In the genomic region with DNA sequence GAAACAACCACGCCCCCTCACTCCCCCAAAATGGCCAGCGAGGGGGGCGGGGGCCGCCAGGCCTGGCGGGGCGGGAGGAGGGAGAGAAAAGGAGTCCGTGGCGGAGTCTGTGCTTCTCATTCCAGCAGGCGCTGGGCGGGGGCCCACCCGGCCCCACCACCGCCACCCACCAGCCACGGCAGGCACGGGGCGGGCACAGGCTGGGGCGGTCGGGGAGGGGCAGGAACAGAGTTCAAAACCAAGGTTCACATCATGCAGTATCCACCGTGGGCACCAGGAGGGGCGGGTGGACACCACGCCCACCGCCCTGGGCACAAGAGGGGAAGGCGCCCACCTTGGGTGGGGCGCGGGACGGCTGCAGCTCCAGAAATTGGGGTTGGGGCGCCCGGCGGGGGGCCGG, we compare ENCODE assay signal across 12 cellular contexts. TPM values are rescaled to one million over a fixed set of nuclear protein-coding genes. Genes with fewer than 3 reads are reported as not detected.
DNase-seq lines count a peak whose midpoint lies in the region; ATAC-seq, FAIRE-seq and TF ChIP-seq lines count a peak whose summit lies in the region.
"Had no signal": no experiment of that assay in that cellular context is flagged by ENCODE, and none has a peak within 500 bp of the region (broad histone marks: within the 10 kb centered on the region; RNA-seq: fewer than 3 reads in every experiment).

No MANE protein-coding gene starts in this region.

- no peak overlapping the region for H3K27ac Mint-ChIP-seq in activated T-cell treated with anti-CD3 and anti-CD28 coated beads, Interleukin-2, amount 50 U/mL, for 24 hours
- H3K27ac Mint-ChIP-seq in memory B cell (peak overlapping the region; percentile 35), T-helper 17 cell (no peak overlapping the region)

- H3K9me3 ChIP-seq in thymus (ENCODE audit: control insufficient read depth), result no peaks in the 10 kb centered on the region
- no peaks in the 10 kb centered on the region for H3K9me3 ChIP-seq in T-helper 17 cell (ENCODE audit: control insufficient read depth, low read length, poor library complexity, severe bottlenecking)
- H3K9me3 ChIP-seq in PC-3 (ENCODE audit: low read length), result no peaks in the 10 kb centered on the region

- no peak for FAIRE-seq in bronchial epithelial cell (lab: Jason Lieb, UNC)
- FAIRE-seq: GM19239 had no signal

- peaks cover 26% of the 10 kb centered on the region for H3K4me1 Mint-ChIP-seq in activated T-cell treated with anti-CD3 and anti-CD28 coated beads, Interleukin-2, amount 50 U/mL, for 24 hours (ENCODE audit: low read depth)
- H3K4me1 Mint-ChIP-seq in memory B cell (peaks cover 25% of the 10 kb centered on the region), T-helper 17 cell (peaks cover 27% of the 10 kb centered on the region)

- no TSS peak for BruUV-seq in PC-3 (replicated peaks; lab: Mats Ljungman, UMichigan)

- POLR2A ChIA-PET in PC-3 (lab: Charles Lee; ENCODE audit: unreplicated experiment), result no interaction called here

- H3K4me3 ChIP-seq in bronchial epithelial cell (ENCODE audit: low read depth, low read length), result no peak overlapping the region
- H3K4me3 ChIP-seq in thymus (ENCODE audit: low read length), result peak overlapping the region; percentile 15
- H3K4me3 ChIP-seq in PC-3 (ENCODE audit: low read length), result no peak overlapping the region

- peak; percentile 29 for DNase-seq in activated T-cell treated with anti-CD3 and anti-CD28 coated beads, Interleukin-2, amount 50 U/mL, for 1 hour
- no peak for DNase-seq in activated T-cell treated with anti-CD3 and anti-CD28 coated beads, Interleukin-2, amount 50 U/mL, for 24 hours
- DNase-seq in bronchial epithelial cell (ENCODE audit: low read depth) (no peak), memory B cell (ENCODE audit: low spot score in 2 of 2) (no peak), T-helper 17 cell (no peak), PC-3 (no peak), G401 (ENCODE audit: low spot score) (no peak)
- DNase-seq: activated naive CD4-positive, alpha-beta T cell treated with Interleukin-2 at 50 U/mL for 16 hours; effector memory CD4-positive, alpha-beta T cell; NCI-H1436 treated with DMSO at 0.1 percent for 48 hours had no signal

- no peak overlapping the region for H2AFZ ChIP-seq in PC-3 (ENCODE audit: low read length)

- in situ Hi-C loops in G401 (cut with HindIII; ENCODE audit: low sequenced_read_pairs), result loop anchor here (10.0 kb wide), 1 partner anchor 66 kb away; no protein-coding TSS in a partner anchor

- WGBS in thymus, result 4% methylated on average over 29 of the region's 29 CpGs

- ATAC-seq in memory B cell (ENCODE audit: low read depth) (peak; percentile 17), T-helper 17 cell (no peak), PC-3 (no peak)

- H3K9me2 ChIP-seq in PC-3 (replicated peaks; ENCODE audit: low read length), result no peaks in the 10 kb centered on the region

- intact Hi-C loops in PC-3 (cut with micrococcal nuclease), result no loop called here

- peaks cover 2% of the 10 kb centered on the region for H3K36me3 ChIP-seq in bronchial epithelial cell (ENCODE audit: control insufficient read depth, insufficient read depth, low read length)
- H3K36me3 ChIP-seq in thymus (ENCODE audit: control insufficient read depth, insufficient read depth), result peaks cover 4% of the 10 kb centered on the region
- no peaks in the 10 kb centered on the region for H3K36me3 ChIP-seq in PC-3 (ENCODE audit: low read depth, low read length)

- H3K27ac ChIP-seq in thymus (ENCODE audit: low read depth) (no peak overlapping the region), PC-3 (ENCODE audit: low read length) (no peak overlapping the region)

- H4K20me1 ChIP-seq in PC-3 (ENCODE audit: low read length), result no peaks in the 10 kb centered on the region

- peaks cover 8% of the 10 kb centered on the region for H3K27me3 ChIP-seq in bronchial epithelial cell (ENCODE audit: control insufficient read depth, insufficient read depth, low read length)
- peaks cover 33% of the 10 kb centered on the region for H3K27me3 ChIP-seq in thymus (ENCODE audit: control insufficient read depth, insufficient read depth)
- H3K27me3 ChIP-seq in PC-3 (ENCODE audit: low read length), result no peaks in the 10 kb centered on the region

- peaks cover 61% of the 10 kb centered on the region for H3K27me3 Mint-ChIP-seq in activated T-cell treated with anti-CD3 and anti-CD28 coated beads, Interleukin-2, amount 50 U/mL, for 24 hours
- H3K27me3 Mint-ChIP-seq in memory B cell, result peaks cover 27% of the 10 kb centered on the region
- peaks cover 53% of the 10 kb centered on the region for H3K27me3 Mint-ChIP-seq in T-helper 17 cell

- no peak overlapping the region for H3K4me2 ChIP-seq in PC-3 (ENCODE audit: low read length)

- no peak overlapping the region for H3K9ac ChIP-seq in PC-3 (ENCODE audit: low read length)

- H3K4me3 Mint-ChIP-seq in activated T-cell treated with anti-CD3 and anti-CD28 coated beads, Interleukin-2, amount 50 U/mL, for 24 hours, result no peak overlapping the region
- H3K4me3 Mint-ChIP-seq in memory B cell, result no peak overlapping the region
- no peak overlapping the region for H3K4me3 Mint-ChIP-seq in T-helper 17 cell

- no peaks in the 10 kb centered on the region for H3K79me2 ChIP-seq in PC-3 (ENCODE audit: low read length)

- peaks cover 4% of the 10 kb centered on the region for H3K36me3 Mint-ChIP-seq in activated T-cell treated with anti-CD3 and anti-CD28 coated beads, Interleukin-2, amount 50 U/mL, for 24 hours (ENCODE audit: low read depth)
- peaks cover 16% of the 10 kb centered on the region for H3K36me3 Mint-ChIP-seq in memory B cell
- peaks cover 9% of the 10 kb centered on the region for H3K36me3 Mint-ChIP-seq in T-helper 17 cell (ENCODE audit: low read depth)

- H3K4me1 ChIP-seq in thymus (ENCODE audit: control insufficient read depth, insufficient read depth, low read length) (peaks cover 21% of the 10 kb centered on the region), PC-3 (ENCODE audit: insufficient read depth, low read length) (no peaks in the 10 kb centered on the region)

- peaks cover 2% of the 10 kb centered on the region for H3K9me3 Mint-ChIP-seq in activated T-cell treated with anti-CD3 and anti-CD28 coated beads, Interleukin-2, amount 50 U/mL, for 24 hours
- H3K9me3 Mint-ChIP-seq in memory B cell, result no peaks in the 10 kb centered on the region

- TF ChIP-seq CTCF in bronchial epithelial cell (IDR thresholded peaks at IDR 0.05; ENCODE audit: insufficient read depth, low read length, severe bottlenecking) (peak; percentile 5), PC-3 (conservative IDR thresholded peaks at IDR 0.05; ENCODE audit: low read depth, low read length) (no peak)

- CTCF ChIA-PET in PC-3 (lab: Charles Lee), result no interaction called here

- no peaks in the 10 kb centered on the region for H3F3A ChIP-seq in PC-3 (ENCODE audit: low read length, unreplicated experiment)

RNA-seq across cellular contexts. Expression of gene DPF1, which starts 12.8 kb away (rescaled TPM):
- total RNA-seq in bronchial epithelial cell (0.13 TPM in 1 of 2 replicates, not detected in the other), T-helper 17 cell (not detected), PC-3 (2014; rRNA removed) (7.7 and 8.1 TPM in 2 replicates)
- polyA plus RNA-seq in thymus, result 0.09 TPM
- 1.9 and 7.0 TPM in 2 replicates for total RNA-seq in G401 (2014; rRNA removed; shearing (Covaris generic))

RNA-seq across cellular contexts. Expression of gene PPP1R14A, which starts 45.0 kb away (rescaled TPM):
- total RNA-seq in bronchial epithelial cell, result 0.38 and 1.6 TPM in 2 replicates
- 59.0 TPM for polyA plus RNA-seq in thymus
- total RNA-seq in T-helper 17 cell, result 1 to 10 TPM in 1 of 2 donors, under 1 TPM in 1; 0.90 to 6.7 TPM
- total RNA-seq in PC-3 (2014; rRNA removed), result not detected in 2 replicates
- 31.7 and 68.9 TPM in 2 replicates for total RNA-seq in G401 (2014; rRNA removed; shearing (Covaris generic))

RNA-seq across cellular contexts. Expression of gene SPINT2, which starts 53.2 kb away (rescaled TPM):
- total RNA-seq in bronchial epithelial cell (1,057 and 1,682 TPM in 2 replicates), T-helper 17 cell (10 to 100 TPM; 32.2 to 49.1 TPM), PC-3 (2014; rRNA removed) (442 and 650 TPM in 2 replicates)
- polyA plus RNA-seq in thymus, result 253 TPM
- total RNA-seq in G401 (2014; rRNA removed; shearing (Covaris generic)), result 240 and 383 TPM in 2 replicates
